9 cellular contexts compared by ENCODE assay signal in the genomic region with DNA sequence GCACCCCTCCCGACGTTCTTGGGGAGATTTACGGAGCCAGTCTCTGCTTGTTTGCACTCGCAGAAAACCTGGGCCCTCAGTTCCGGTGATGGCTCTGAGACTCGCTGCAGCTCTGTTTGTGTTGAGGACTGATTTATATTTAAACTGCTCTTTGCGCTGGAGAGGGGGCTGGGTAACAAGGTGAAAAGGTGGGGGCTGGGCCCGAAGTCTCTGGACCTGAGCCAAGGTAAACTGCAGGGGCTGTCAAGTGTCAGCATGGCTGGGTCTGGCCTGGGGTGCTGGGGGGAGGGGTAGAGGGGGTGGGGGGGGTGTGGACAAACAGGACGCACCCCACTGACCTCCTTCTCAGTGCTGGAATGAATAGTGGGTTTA. TPM values are rescaled to one million over a fixed set of nuclear protein-coding genes. Genes with fewer than 3 reads are reported as not detected.
DNase-seq lines count a peak whose midpoint lies in the region; ATAC-seq and TF ChIP-seq lines count a peak whose summit lies in the region.
"Had no signal": no experiment of that assay in that cellular context is flagged by ENCODE, and none has a peak within 500 bp of the region (broad histone marks: within the 10 kb centered on the region; RNA-seq: fewer than 3 reads in every experiment).

No MANE protein-coding gene starts in this region.

- intact Hi-C loops in CD4-positive, alpha-beta T cell (cut with DNase I, micrococcal nuclease) = no loop called here
- intact Hi-C loops in mucosa of descending colon (cut with DNase I, micrococcal nuclease) = no loop called here

- H3K9ac ChIP-seq in duodenal mucosa (ENCODE audit: low read depth in 1 of 2, low read length in 2 of 2) = no peak overlapping the region

- DNase-seq in CD4-positive, alpha-beta T cell = no peak
- DNase-seq in NCI-H1417 treated with DMSO at 0.1 percent for 48 hours (lab: John Stamatoyannopoulos, UW) (peak; percentile 27), neural crest cell (ENCODE audit: low read depth, low spot score) (no peak), pons (ENCODE audit: low spot score) (no peak), hepatic stellate cell (ENCODE audit: low spot score) (no peak), mucosa of descending colon (no peak), retina (no peak)

- TF ChIP-seq CTCF in CD4-positive, alpha-beta T cell (IDR thresholded peaks at IDR 0.05) = no peak
- TF ChIP-seq CTCF in neural crest cell (conservative IDR thresholded peaks at IDR 0.05) = no peak
- no peak for TF ChIP-seq CTCF in mucosa of descending colon (IDR thresholded peaks at IDR 0.05)

- CTCF ChIA-PET in CD4-positive, alpha-beta T cell (lab: Charles Lee) = no interaction called here

- ATAC-seq in CD4-positive, alpha-beta T cell (ENCODE audit: poor library complexity) = no peak
- no peak for ATAC-seq in mucosa of descending colon
- ATAC-seq: GM12878 had no signal

- no peak overlapping the region for H3K27ac Mint-ChIP-seq in CD4-positive, alpha-beta T cell
- no peak overlapping the region for H3K27ac Mint-ChIP-seq in neural crest cell (ENCODE audit: unreplicated experiment)

- no peaks in the 10 kb centered on the region for H3K4me1 Mint-ChIP-seq in CD4-positive, alpha-beta T cell (ENCODE audit: low read depth)
- peaks cover 8% of the 10 kb centered on the region for H3K4me1 Mint-ChIP-seq in neural crest cell

- peaks cover 67% of the 10 kb centered on the region for H3K27me3 Mint-ChIP-seq in CD4-positive, alpha-beta T cell
- peaks cover 55% of the 10 kb centered on the region for H3K27me3 Mint-ChIP-seq in neural crest cell (ENCODE audit: low read depth)

- H3K27me3 ChIP-seq in CD4-positive, alpha-beta T cell (ENCODE audit: control insufficient read depth, insufficient read depth, low read length) = peaks cover 42% of the 10 kb centered on the region
- H3K27me3 ChIP-seq in duodenal mucosa (ENCODE audit: control insufficient read depth in 1 of 2, insufficient read depth in 2 of 2, low read length in 2 of 2) = peaks cover 13 to 16% of the 10 kb centered on the region in 2 donors

- peak overlapping the region; percentile 54 for H3K4me3 Mint-ChIP-seq in CD4-positive, alpha-beta T cell
- peak overlapping the region; percentile 87 for H3K4me3 Mint-ChIP-seq in neural crest cell

- H3K36me3 Mint-ChIP-seq in CD4-positive, alpha-beta T cell (ENCODE audit: low read depth) = no peaks in the 10 kb centered on the region
- no peaks in the 10 kb centered on the region for H3K36me3 Mint-ChIP-seq in neural crest cell (ENCODE audit: low read depth)

- no peaks in the 10 kb centered on the region for H3K36me3 ChIP-seq in duodenal mucosa (ENCODE audit: control insufficient read depth in 1 of 2, insufficient read depth in 2 of 2, low read length in 2 of 2)
- H3K36me3 ChIP-seq in mucosa of descending colon (ENCODE audit: low read depth) = no peaks in the 10 kb centered on the region

- POLR2A ChIA-PET in CD4-positive, alpha-beta T cell (lab: Charles Lee) = no interaction called here

- H3K4me3 ChIP-seq in duodenal mucosa (ENCODE audit: low read depth in 1 of 2, low read length in 2 of 2) (peak overlapping the region; percentile 30 to 40), mucosa of descending colon (no peak overlapping the region)
- H3K4me3 ChIP-seq: GM12878 had no signal

- H3K9me3 Mint-ChIP-seq in CD4-positive, alpha-beta T cell = no peaks in the 10 kb centered on the region
- no peaks in the 10 kb centered on the region for H3K9me3 Mint-ChIP-seq in neural crest cell

- H3K9me3 ChIP-seq in CD4-positive, alpha-beta T cell (ENCODE audit: control insufficient read depth, low read length) = no peaks in the 10 kb centered on the region
- H3K9me3 ChIP-seq in duodenal mucosa (ENCODE audit: control insufficient read depth in 1 of 2, low read length in 2 of 2) (no peaks in the 10 kb centered on the region), mucosa of descending colon (no peaks in the 10 kb centered on the region)

- no peak overlapping the region for H3K27ac ChIP-seq in CD4-positive, alpha-beta T cell (ENCODE audit: low read depth, low read length)
- no peak overlapping the region for H3K27ac ChIP-seq in duodenal mucosa (ENCODE audit: low read depth, low read length)

- H3K4me1 ChIP-seq in duodenal mucosa (ENCODE audit: control insufficient read depth in 1 of 2, insufficient read depth in 2 of 2, low read length in 2 of 2) = peaks cover 6 to 14% of the 10 kb centered on the region in 2 donors
- H3K4me1 ChIP-seq in mucosa of descending colon (ENCODE audit: low read depth) = no peaks in the 10 kb centered on the region

RNA-seq across cellular contexts. Expression of gene SLCO2A1, which starts 0.6 kb away (rescaled TPM):
- total RNA-seq in CD4-positive, alpha-beta T cell = not detected
- total RNA-seq in neural crest cell = 0.07 and 0.33 TPM in 2 replicates
- total RNA-seq in mucosa of descending colon = 10 to 100 TPM; 34.3 to 72.2 (median 67.7) TPM

Comparison
In these comparisons a context has a peak if more than half of its experiments do, and no peak if none do; other contexts are left out.
1. RNA of gene SLCO2A1, which starts 0.6 kb away (total RNA-seq): 34.3 to 72.2 TPM in mucosa of descending colon; 0.07 to 0.33 TPM in neural crest cell and not detected in CD4-positive, alpha-beta T cell; every median in the first group is over 10 times any median in the second.